Comparison of ENCODE assay signal across 36 cellular contexts in genomic region chr18:6336239-6336638, GRCh38.
"Had no signal": no experiment of that assay in that cellular context is flagged by ENCODE, and none has a peak within 500 bp of the region (broad histone marks: within the 10 kb centered on the region; RNA-seq: fewer than 3 reads in every experiment).

No MANE protein-coding gene starts in this region.

- H3K9me3 ChIP-seq: body of pancreas had no signal

- ATAC-seq: activated CD4-positive, alpha-beta T cell treated with anti-CD3 and anti-CD28 coated beads for 36 hours; activated CD4-positive, CD25-positive, alpha-beta regulatory T cell treated with anti-CD3 and anti-CD28 coated beads, Interleukin-2, amount 50 U/mL, for 24 hours; activated CD8-positive, alpha-beta T cell treated with anti-CD3 and anti-CD28 coated beads for 36 hours; activated naive CD4-positive, alpha-beta T cell treated with anti-CD3 and anti-CD28 coated beads, Interleukin-2, amount 50 U/mL, for 72 hours; activated T-cell treated with anti-CD3 and anti-CD28 coated beads, Interleukin-2, amount 50 U/mL, for 4 hours; activated T-cell treated with anti-CD3 and anti-CD28 coated beads, Interleukin-2, amount 50 U/mL, for 72 hours; activated T-helper 17 cell treated with anti-CD3 and anti-CD28 coated beads, Interleukin-2, amount 50 U/mL, for 72 hours; body of pancreas; WTC11 had no signal

- H3K27ac ChIP-seq: adrenal gland, body of pancreas, brain microvascular endothelial cell, breast epithelium, WERI-Rb-1 had no signal

- H3K4me3 ChIP-seq: adrenal gland, body of pancreas, breast epithelium had no signal

- H3K36me3 ChIP-seq: adrenal gland, brain microvascular endothelial cell, breast epithelium, WERI-Rb-1 had no signal

- FAIRE-seq: astrocyte, colon, TTC549 had no signal

- DNase-seq: activated CD4-positive, alpha-beta memory T cell treated with anti-CD3 and anti-CD28 coated beads for 36 hours; activated CD4-positive, alpha-beta T cell treated with anti-CD3 and anti-CD28 coated beads for 1 hour; activated CD4-positive, alpha-beta T cell treated with anti-CD3 and anti-CD28 coated beads for 36 hours; activated CD4-positive, alpha-beta T cell treated with anti-CD3 and anti-CD28 coated beads for 48 hours; activated CD4-positive, alpha-beta T cell treated with anti-CD3 and anti-CD28 coated beads, Interleukin-2, amount 10 ng/mL, durations not matched to agents 7 days and 5 days; activated CD4-positive, alpha-beta T cell treated with anti-CD3 and anti-CD28 coated beads, Interleukin-2, amount 50 U/mL, for 4 hours; activated CD4-positive, CD25-positive, alpha-beta regulatory T cell; activated CD8-positive, alpha-beta memory T cell treated with anti-CD3 and anti-CD28 coated beads, Interleukin-2, amount 50 U/mL, for 4 hours; activated CD8-positive, alpha-beta T cell treated with anti-CD3 and anti-CD28 coated beads for 36 hours; activated effector memory CD4-positive, alpha-beta T cell treated with anti-CD3 and anti-CD28 coated beads, Interleukin-2, amount 50 U/mL, for 16 hours; activated gamma-delta T cell treated with Interleukin-2 at 50 U/mL for 16 hours; activated naive CD4-positive, alpha-beta T cell; activated naive CD4-positive, alpha-beta T cell treated with anti-CD3 and anti-CD28 coated beads for 36 hours; activated naive CD4-positive, alpha-beta T cell treated with anti-CD3 and anti-CD28 coated beads, Interleukin-2, amount 50 U/mL, for 16 hours; activated naive CD8-positive, alpha-beta T cell treated with anti-CD3 and anti-CD28 coated beads for 36 hours; activated T-cell treated with anti-CD3 and anti-CD28 coated beads for 4 hours; activated T-cell treated with anti-CD3 and anti-CD28 coated beads, Interleukin-2, amount 50 U/mL, for 1 hour; activated T-cell treated with anti-CD3 and anti-CD28 coated beads, Interleukin-2, amount 50 U/mL, for 4 hours; activated T-cell treated with anti-CD3 and anti-CD28 coated beads, Interleukin-2, amount 50 U/mL, for 72 hours; adrenal gland; amniotic stem cell; aorta; body of pancreas; brain microvascular endothelial cell; central memory CD4-positive, alpha-beta T cell; T-helper 2 cell; T-helper 9 cell; WERI-Rb-1 had no signal

- H3K4me1 ChIP-seq: adrenal gland, body of pancreas, breast epithelium had no signal

- H3K27me3 ChIP-seq: adrenal gland, body of pancreas, brain microvascular endothelial cell, breast epithelium had no signal
